Comparison of ENCODE assay signal across 8 cellular contexts in the genomic region with DNA sequence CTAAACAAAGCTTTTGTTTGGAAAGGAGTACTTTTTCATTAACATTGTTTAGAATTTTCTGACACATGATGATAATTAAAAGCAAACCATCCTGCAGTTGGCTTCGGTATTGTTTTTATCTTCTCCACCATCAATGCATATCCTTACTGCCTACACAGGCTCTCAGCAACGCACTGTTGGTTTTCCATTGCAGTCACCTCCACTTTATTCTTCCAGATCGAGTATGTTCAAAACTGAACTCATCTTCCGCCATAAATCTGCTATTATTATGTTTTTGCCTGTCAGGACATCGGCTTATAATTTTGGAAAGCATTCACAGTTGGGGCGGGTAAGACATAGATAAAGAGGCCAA. TPM values are rescaled to one million over a fixed set of nuclear protein-coding genes. Genes with fewer than 3 reads are reported as not detected.
A peak's percentile ranks its signal among the peaks of the same experiment; 100 is the strongest.
DNase-seq lines count a peak whose midpoint lies in the region; ATAC-seq, FAIRE-seq and TF ChIP-seq lines count a peak whose summit lies in the region.

No MANE protein-coding gene starts in this region.

- peaks cover 9 to 18% (median 11%) of the 10 kb centered on the region in 11 experiments for H3K9me3 ChIP-seq in BLaER1 treated with 17β-estradiol and CSF1 and Interleukin-3, amounts not matched to agents 10 nM and 100 nM (replicated peaks in 1 of 11)

- peak overlapping the region; percentile 69 to 97 (median 96) for H3K27ac Mint-ChIP-seq in naive B cell

- H3K4me2 ChIP-seq in BLaER1 treated with 17β-estradiol and CSF1 and Interleukin-3, amounts not matched to agents 10 nM and 100 nM = peak overlapping the region; percentile 79 to 96 (median 91)

- no peak for TF ChIP-seq CTCF in bronchial epithelial cell (IDR thresholded peaks at IDR 0.05; ENCODE audit: insufficient read depth, low read length, severe bottlenecking)

- H3K9ac ChIP-seq in BLaER1 treated with 17β-estradiol and CSF1 and Interleukin-3, amounts not matched to agents 10 nM and 100 nM = peak overlapping the region; percentile 90 to 99 (median 97)

- peak overlapping the region; percentile 87 to 96 (median 92) for H3K4me3 Mint-ChIP-seq in naive B cell

- peaks cover 9 to 33% (median 14%) of the 10 kb centered on the region in 3 donors for H3K4me1 Mint-ChIP-seq in naive B cell

- no peaks in the 10 kb centered on the region for H3K27me3 Mint-ChIP-seq in naive B cell

- no peak for ATAC-seq in naive B cell (ENCODE audit: low read depth in 2 of 2)
- no peak for ATAC-seq in HG02571 (IDR thresholded peaks at IDR 0.05; ENCODE audit: unreplicated experiment)
- ATAC-seq in GM21576 (IDR thresholded peaks at IDR 0.05; ENCODE audit: unreplicated experiment) = no peak

- peak; percentile 7 for DNase-seq in Jurkat, Clone E6-1 (ENCODE audit: low read depth, low spot score)
- DNase-seq in bronchial epithelial cell (ENCODE audit: low read depth) (no peak), naive B cell (no peak), SIG-M5 (lab: John Stamatoyannopoulos, UW) (no peak), SW 1271 (lab: John Stamatoyannopoulos, UW) (no peak)

- peaks cover 32 to 44% (median 42%) of the 10 kb centered on the region in 11 experiments; a peak in 20 of 22 replicates for H4K20me1 ChIP-seq in BLaER1 treated with 17β-estradiol and CSF1 and Interleukin-3, amounts not matched to agents 10 nM and 100 nM

- peaks cover 9 to 24% (median 22%) of the 10 kb centered on the region in 11 experiments for H3K36me3 ChIP-seq in BLaER1 treated with 17β-estradiol and CSF1 and Interleukin-3, amounts not matched to agents 10 nM and 100 nM
- no peaks in the 10 kb centered on the region for H3K36me3 ChIP-seq in bronchial epithelial cell (ENCODE audit: control insufficient read depth, insufficient read depth, low read length)

- H3K27me3 ChIP-seq in BLaER1 treated with 17β-estradiol and CSF1 and Interleukin-3, amounts not matched to agents 10 nM and 100 nM = no peaks in the 10 kb centered on the region
- H3K27me3 ChIP-seq in bronchial epithelial cell (ENCODE audit: control insufficient read depth, insufficient read depth, low read length) = no peaks in the 10 kb centered on the region

- peaks cover 20 to 29% (median 26%) of the 10 kb centered on the region in 10 experiments for H3K4me1 ChIP-seq in BLaER1 treated with 17β-estradiol and CSF1 and Interleukin-3, amounts not matched to agents 10 nM and 100 nM

- peak overlapping the region; percentile 84 to 100 (median 98) for H3K4me3 ChIP-seq in BLaER1 treated with 17β-estradiol and CSF1 and Interleukin-3, amounts not matched to agents 10 nM and 100 nM
- H3K4me3 ChIP-seq in Jurkat, Clone E6-1 (ENCODE audit: low read length) = peak overlapping the region; percentile 88
- H3K4me3 ChIP-seq in bronchial epithelial cell (ENCODE audit: low read depth, low read length) = peak overlapping the region; percentile 69

- H3K9me3 Mint-ChIP-seq in naive B cell = peaks cover 0 to 4% (median 2%) of the 10 kb centered on the region in 7 donors

- no peaks in the 10 kb centered on the region for H3K36me3 Mint-ChIP-seq in naive B cell

- H3K27ac ChIP-seq in BLaER1 treated with 17β-estradiol and CSF1 and Interleukin-3, amounts not matched to agents 10 nM and 100 nM = peak overlapping the region; percentile 66 to 97 (median 92); a peak in 21 of 22 replicates

- FAIRE-seq in bronchial epithelial cell (lab: Jason Lieb, UNC) = no peak

RNA-seq across cellular contexts. Expression of gene SENP5, which starts 0.6 kb away (rescaled TPM):
- polyA plus RNA-seq in Jurkat, Clone E6-1 (2012; ENCODE audit: insufficient read depth, insufficient read length) = 17.4 TPM
- total RNA-seq in bronchial epithelial cell = 35.1 and 39.2 TPM in 2 replicates
- polyA plus RNA-seq in naive B cell (ENCODE audit: low read depth in 6 of 6) = 10 to 100 TPM in 4 of 6 donors, 1 to 10 TPM in 2; 4.3 to 15.4 (median 13.4) TPM
